ENCODE assay signal across 12 cellular contexts in the genomic region with DNA sequence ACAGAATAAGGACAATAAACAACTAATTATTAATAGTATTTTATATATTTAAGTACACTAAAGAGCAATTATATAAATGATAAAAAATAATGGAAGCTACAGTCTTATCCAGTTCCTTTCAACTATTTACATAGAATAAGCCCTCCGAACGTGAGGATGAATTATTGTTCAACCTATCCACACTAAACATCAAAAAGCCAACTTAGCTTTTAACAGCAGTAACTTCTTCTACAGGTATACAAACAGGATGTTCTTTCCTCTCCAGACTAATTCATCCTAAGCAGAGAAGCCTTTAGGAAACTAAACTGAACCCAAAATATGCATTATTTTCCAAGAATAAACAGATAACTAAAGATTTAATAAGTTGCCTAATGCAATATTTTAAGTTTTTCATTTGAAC. TPM values are rescaled to one million over a fixed set of nuclear protein-coding genes. Genes with fewer than 3 reads are reported as not detected.
DNase-seq lines count a peak whose midpoint lies in the region; ATAC-seq and TF ChIP-seq lines count a peak whose summit lies in the region.
"Had no signal": no experiment of that assay in that cellular context is flagged by ENCODE, and none has a peak within 500 bp of the region (broad histone marks: within the 10 kb centered on the region; RNA-seq: fewer than 3 reads in every experiment).

No MANE protein-coding gene starts in this region.

- H3K27me3 ChIP-seq in RWPE2 (ENCODE audit: insufficient read depth, poor library complexity, severe bottlenecking) (no peaks in the 10 kb centered on the region), gastrocnemius medialis (no peaks in the 10 kb centered on the region)

- peaks cover 29% of the 10 kb centered on the region for H3K4me1 ChIP-seq in RWPE2 (ENCODE audit: insufficient read depth, poor library complexity, severe bottlenecking)
- H3K4me1 ChIP-seq in gastrocnemius medialis = peaks cover 43 to 49% of the 10 kb centered on the region in 2 donors

- in situ Hi-C loops in gastrocnemius medialis (cut with MboI; ENCODE audit: low sequenced_read_pairs in 4 of 4) = no loop called here

- TF ChIP-seq CTCF in RWPE2 (IDR thresholded peaks at IDR 0.05; ENCODE audit: poor library complexity, severe bottlenecking) (no peak), epithelial cell of proximal tubule (conservative IDR thresholded peaks at IDR 0.05; ENCODE audit: low read depth, low read length) (no peak), gastrocnemius medialis (IDR thresholded peaks at IDR 0.05 in 4 of 5, conservative IDR thresholded peaks at IDR 0.05 in 1 of 5) (no peak)

- ATAC-seq in RWPE2 (ENCODE audit: low read depth) (no peak), gastrocnemius medialis (no peak), GM21360 (IDR thresholded peaks at IDR 0.05; ENCODE audit: unreplicated experiment) (no peak), GM18511 (IDR thresholded peaks at IDR 0.05; ENCODE audit: unreplicated experiment) (no peak)
- ATAC-seq: Panc1 had no signal

- DNase-seq in RWPE2 (ENCODE audit: low spot score) = no peak
- no peak for DNase-seq in epithelial cell of proximal tubule (ENCODE audit: low read depth)
- no peak for DNase-seq in gastrocnemius medialis
- no peak for DNase-seq in cerebellar cortex (ENCODE audit: low spot score)
- no peak for DNase-seq in germinal center (ENCODE audit: low spot score)
- DNase-seq: glutamatergic neuron, GOT3, retina had no signal

- peak in 1 of 2 donors; percentile 36 for TF ChIP-seq POLR2A in gastrocnemius medialis (IDR thresholded peaks at IDR 0.05)

- H3K36me3 ChIP-seq in RWPE2 (ENCODE audit: low read depth) (peaks cover 59% of the 10 kb centered on the region), gastrocnemius medialis (peaks cover 0 to 45% of the 10 kb centered on the region in 2 donors)

- H3K27ac ChIP-seq in RWPE2 (ENCODE audit: poor library complexity, severe bottlenecking) = peak overlapping the region; percentile 82
- peak overlapping the region; percentile 96 to 98 (median 97) for H3K27ac ChIP-seq in gastrocnemius medialis

- H3K4me3 ChIP-seq in GM08714 (ENCODE audit: low read length) (peak overlapping the region; percentile 92; the same call in 1 of the 2 replicates), RWPE2 (ENCODE audit: severe bottlenecking) (peak overlapping the region; percentile 97), epithelial cell of proximal tubule (ENCODE audit: low read depth, low read length) (peak overlapping the region; percentile 89), gastrocnemius medialis (peak overlapping the region; percentile 79 to 88 (median 84))

- intact Hi-C loops in gastrocnemius medialis (cut with DNase I; ENCODE audit: low total_unique reads) = no loop called here

- no peaks in the 10 kb centered on the region for H3K9me3 ChIP-seq in RWPE2 (ENCODE audit: severe bottlenecking)
- no peaks in the 10 kb centered on the region for H3K9me3 ChIP-seq in gastrocnemius medialis

RNA-seq across cellular contexts. Expression of a gene that starts 2.3 kb away (rescaled TPM):
- 16.5 and 24.2 TPM in 2 replicates for total RNA-seq in epithelial cell of proximal tubule
- total RNA-seq in gastrocnemius medialis = 1,000 to 10,000 TPM in 2 of 4 donors, 100 to 1,000 TPM in 2; 665 to 1,753 (median 1,205) TPM

RNA-seq across cellular contexts. Expression of a gene that starts 50.4 kb away (rescaled TPM):
- total RNA-seq in epithelial cell of proximal tubule (0.29 TPM in 1 of 2 replicates, not detected in the other), gastrocnemius medialis (1 to 10 TPM in 1 of 4 donors, not detected in 3; 6.2 TPM)

Comparison
In these comparisons a context has a peak if more than half of its experiments do, and no peak if none do; other contexts are left out.
1. RNA of a gene that starts 2.3 kb away (total RNA-seq): 665 to 1,753 TPM in gastrocnemius medialis; 16.5 to 24.2 TPM in epithelial cell of proximal tubule; every median in the first group is over 10 times any median in the second.
2. Peak in every context shown above with its lines, with median percentiles within 50 percentile points of each other: H3K4me3 ChIP-seq.